ENCODE assay signal across 1 cellular context in the genomic region with DNA sequence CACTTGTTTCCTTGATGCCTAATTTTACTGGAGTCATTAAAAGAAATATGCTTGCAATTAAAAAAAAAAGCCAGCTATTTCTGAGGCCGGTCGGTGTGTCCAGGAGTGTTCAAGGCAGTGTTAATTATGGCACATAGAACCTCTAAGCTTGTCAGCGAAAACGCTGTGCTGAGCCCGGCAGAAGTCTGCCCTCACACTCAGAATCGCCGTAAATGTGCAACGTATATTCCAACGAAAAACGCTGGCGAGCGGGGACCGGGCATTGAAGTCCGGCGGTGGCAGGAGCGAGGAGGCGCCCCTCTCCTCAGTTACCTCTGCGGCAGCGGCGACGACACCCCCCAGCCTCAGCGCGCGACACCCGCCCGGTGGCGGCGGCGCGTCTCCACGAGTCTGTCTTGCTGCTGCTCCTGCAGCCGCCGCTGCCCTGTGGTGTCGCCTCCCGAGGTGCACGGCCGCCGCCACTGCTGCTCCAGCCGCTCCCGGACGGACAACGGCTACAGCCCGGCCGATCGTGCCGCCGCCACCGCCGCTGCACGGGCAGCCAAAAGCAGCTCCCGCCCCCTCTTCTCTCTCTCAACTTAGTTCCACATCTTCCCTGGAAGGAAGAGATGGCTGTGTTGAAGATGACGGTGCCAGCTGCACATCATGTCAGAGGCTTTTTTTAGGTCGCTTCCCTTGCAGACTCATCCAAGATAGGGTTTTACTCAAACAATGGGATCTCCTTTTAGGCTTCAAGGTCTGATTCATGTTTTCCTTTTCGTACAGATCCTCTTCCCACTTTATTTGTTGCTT.
A peak's percentile ranks its signal among the peaks of the same experiment; 100 is the strongest.
TF ChIP-seq lines count a peak whose summit lies in the region.

No MANE protein-coding gene starts in this region.

TF ChIP-seq in H1, 55 proteins besides CTCF, POLR2A, EP300 and RAD21:
- TF ChIP-seq CHD2 (IDR thresholded peaks at IDR 0.05; ENCODE audit: low read length) (no peak), RBBP5 (IDR thresholded peaks at IDR 0.05; ENCODE audit: borderline replicate concordance, low read depth, low read length) (peak; percentile 85; the same call in 1 of the 2 replicates), PHF8 (conservative IDR thresholded peaks at IDR 0.05; ENCODE audit: low read depth, low read length) (no peak), MAFK (IDR thresholded peaks at IDR 0.05; ENCODE audit: low read depth, low read length) (no peak), KDM4A (IDR thresholded peaks at IDR 0.05; ENCODE audit: low read depth, low read length, severe bottlenecking) (peak; percentile 27), TBP (IDR thresholded peaks at IDR 0.05; ENCODE audit: low read depth, low read length) (peak; percentile 54; the same call in 1 of the 2 replicates), BACH1 (IDR thresholded peaks at IDR 0.05; ENCODE audit: low read length) (no peak), ASH2L (IDR thresholded peaks at IDR 0.05; ENCODE audit: low read length) (peak; percentile 69), CTBP2 (IDR thresholded peaks at IDR 0.05; ENCODE audit: borderline replicate concordance, insufficient read depth, insufficient read length, low read length) (no peak), BCL11A (IDR thresholded peaks at IDR 0.05; ENCODE audit: low read depth in 2 of 2, low read length in 2 of 2) (no peak)
- TF ChIP-seq, protein P1, sequence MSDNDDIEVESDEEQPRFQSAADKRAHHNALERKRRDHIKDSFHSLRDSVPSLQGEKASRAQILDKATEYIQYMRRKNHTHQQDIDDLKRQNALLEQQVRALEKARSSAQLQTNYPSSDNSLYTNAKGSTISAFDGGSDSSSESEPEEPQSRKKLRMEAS (IDR thresholded peaks at IDR 0.05), result peak; percentile 69
